In the genomic region with DNA sequence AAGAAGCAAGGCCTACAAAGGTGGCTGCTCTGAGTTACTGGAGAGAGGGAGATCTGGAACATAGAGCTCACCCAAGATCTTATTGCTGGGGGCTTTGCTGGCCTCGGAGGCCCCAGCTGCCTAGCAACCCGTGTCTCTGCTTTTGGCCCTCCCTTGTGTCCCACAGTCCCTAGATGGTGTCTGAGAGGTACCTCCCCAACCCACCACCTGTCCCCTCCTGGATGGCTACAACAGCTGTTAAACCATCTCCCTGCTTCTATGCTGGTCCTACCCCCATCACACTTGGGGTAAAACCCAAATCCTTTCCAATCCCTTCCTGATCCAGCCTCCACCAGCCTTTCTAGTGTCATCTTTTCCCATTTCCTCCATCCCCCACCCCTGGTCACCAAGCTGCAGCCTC, we compare ENCODE assay signal across 24 cellular contexts.
DNase-seq lines count a peak whose midpoint lies in the region; ATAC-seq, FAIRE-seq and TF ChIP-seq lines count a peak whose summit lies in the region.
"Had no signal": no experiment of that assay in that cellular context is flagged by ENCODE, and none has a peak within 500 bp of the region (broad histone marks: within the 10 kb centered on the region; RNA-seq: fewer than 3 reads in every experiment).

No MANE protein-coding gene starts in this region.

- H3K9me3 Mint-ChIP-seq in glutamatergic neuron (ENCODE audit: unreplicated experiment) (peaks cover 5% of the 10 kb centered on the region), neural progenitor cell (no peaks in the 10 kb centered on the region)
- H3K9me3 Mint-ChIP-seq: CD8-positive, alpha-beta T cell; GM23338; H9 had no signal

- no peak overlapping the region for H2AFZ ChIP-seq in neural progenitor cell (replicated peaks)
- H2AFZ ChIP-seq: GM23338 had no signal

- H3K9ac ChIP-seq in neural progenitor cell = no peak overlapping the region
- H3K9ac ChIP-seq: BLaER1 had no signal

- H3K36me3 Mint-ChIP-seq in glutamatergic neuron (ENCODE audit: unreplicated experiment) (no peaks in the 10 kb centered on the region), neural progenitor cell (no peaks in the 10 kb centered on the region)
- H3K36me3 Mint-ChIP-seq: CD4-positive, CD25-positive, alpha-beta regulatory T cell had no signal

- peak overlapping the region; percentile 32 for H3K4me3 Mint-ChIP-seq in glutamatergic neuron (ENCODE audit: unreplicated experiment)
- H3K4me3 Mint-ChIP-seq in neural progenitor cell = no peak overlapping the region
- H3K4me3 Mint-ChIP-seq: B cell; CD4-positive, CD25-positive, alpha-beta regulatory T cell; CD8-positive, alpha-beta T cell; GM23338; H9 had no signal

- no peak for TF ChIP-seq POLR2A in GM12891 (IDR thresholded peaks at IDR 0.05; ENCODE audit: low read depth, low read length)

- H3K4me1 ChIP-seq in neural progenitor cell = no peaks in the 10 kb centered on the region
- H3K4me1 ChIP-seq: Caco-2 had no signal

- H3K27me3 Mint-ChIP-seq in glutamatergic neuron (ENCODE audit: unreplicated experiment) (peaks cover 4% of the 10 kb centered on the region), neural progenitor cell (ENCODE audit: insufficient read depth, low read depth) (peaks cover 3% of the 10 kb centered on the region)
- H3K27me3 Mint-ChIP-seq: B cell; CD4-positive, CD25-positive, alpha-beta regulatory T cell had no signal

- no peak for TF ChIP-seq CTCF in glutamatergic neuron (IDR thresholded peaks at IDR 0.05; ENCODE audit: partially characterized antibody, unreplicated experiment)
- TF ChIP-seq CTCF in neural progenitor cell (IDR thresholded peaks at IDR 0.05) = no peak

- H3K9me3 ChIP-seq in neural progenitor cell (ENCODE audit: low read depth) = no peaks in the 10 kb centered on the region
- H3K9me3 ChIP-seq: Caco-2 had no signal

- H3F3A ChIP-seq in neural progenitor cell (ENCODE audit: low read depth) = no peaks in the 10 kb centered on the region

- DNase-seq in NCI-H82 (lab: John Stamatoyannopoulos, UW) = peak; percentile 43
- DNase-seq in NCI-H82 treated with DMSO at 0.1 percent for 48 hours (lab: John Stamatoyannopoulos, UW; ENCODE audit: unreplicated experiment) = no peak
- no peak for DNase-seq in GM12891 (ENCODE audit: insufficient read length, low spot score)
- no peak for DNase-seq in glutamatergic neuron
- DNase-seq in neural progenitor cell (ENCODE audit: low spot score) = no peak
- DNase-seq in DMS79 treated with DMSO at 0.1 percent for 48 hours (lab: John Stamatoyannopoulos, UW) = no peak
- no peak for DNase-seq in putamen (ENCODE audit: low spot score)
- DNase-seq: Caco-2; CD4-positive, CD25-positive, alpha-beta regulatory T cell; CD8-positive, alpha-beta T cell; DMS153; EL; GDM1; H9 had no signal

- no peaks in the 10 kb centered on the region for H3K79me2 ChIP-seq in neural progenitor cell (ENCODE audit: low read depth)

- H3K4me1 Mint-ChIP-seq in glutamatergic neuron (ENCODE audit: low read depth, unreplicated experiment) = peaks cover 36% of the 10 kb centered on the region
- peaks cover 13% of the 10 kb centered on the region for H3K4me1 Mint-ChIP-seq in neural progenitor cell

- no peaks in the 10 kb centered on the region for H4K20me1 ChIP-seq in neural progenitor cell (ENCODE audit: low read depth)

- H3K27me3 ChIP-seq in neural progenitor cell = no peaks in the 10 kb centered on the region
- H3K27me3 ChIP-seq: BLaER1 had no signal

- no peak overlapping the region for H3K4me3 ChIP-seq in neural progenitor cell
- H3K4me3 ChIP-seq: BLaER1, GM12878, GM23338 had no signal

- no peaks in the 10 kb centered on the region for H3K36me3 ChIP-seq in neural progenitor cell

- ATAC-seq in HG03521 (IDR thresholded peaks at IDR 0.05; ENCODE audit: unreplicated experiment) = no peak
- ATAC-seq: CD8-positive, alpha-beta T cell; GM12878; GM23338; HCT116 had no signal

- peak; percentile 23 for FAIRE-seq in GM12891 (lab: Jason Lieb, UNC)
- FAIRE-seq: A204.1, GM12878, GM18507 had no signal

- peak overlapping the region; percentile 60 for H3K27ac Mint-ChIP-seq in glutamatergic neuron (ENCODE audit: unreplicated experiment)
- H3K27ac Mint-ChIP-seq in neural progenitor cell = peak overlapping the region; percentile 51
- H3K27ac Mint-ChIP-seq: B cell; CD4-positive, CD25-positive, alpha-beta regulatory T cell; CD8-positive, alpha-beta T cell; GM23338 had no signal

- no peak overlapping the region for H3K27ac ChIP-seq in neural progenitor cell
- H3K27ac ChIP-seq: 22Rv1, BLaER1, C4-2B had no signal

- no peak overlapping the region for H3K4me2 ChIP-seq in neural progenitor cell
- H3K4me2 ChIP-seq: BLaER1, GM23338 had no signal

TF ChIP-seq in GM12891, 5 proteins besides CTCF, POLR2A, EP300 and RAD21:
- TF ChIP-seq SPI1 (IDR thresholded peaks at IDR 0.05; ENCODE audit: low read depth, low read length) = no peak
- TF ChIP-seq POLR2AphosphoS5 (IDR thresholded peaks at IDR 0.05; ENCODE audit: low read depth, low read length) = no peak
- TF ChIP-seq TAF1 (IDR thresholded peaks at IDR 0.05; ENCODE audit: low read depth, low read length) = no peak
- no peak for TF ChIP-seq PAX5 (IDR thresholded peaks at IDR 0.05; ENCODE audit: insufficient read depth, low read length, severe bottlenecking)
- no peak for TF ChIP-seq POU2F2 (IDR thresholded peaks at IDR 0.05; ENCODE audit: low read depth, low read length)
TF ChIP-seq in GM12891: peak in this region for 0.
